8 cellular contexts compared by ENCODE assay signal in the genomic region with DNA sequence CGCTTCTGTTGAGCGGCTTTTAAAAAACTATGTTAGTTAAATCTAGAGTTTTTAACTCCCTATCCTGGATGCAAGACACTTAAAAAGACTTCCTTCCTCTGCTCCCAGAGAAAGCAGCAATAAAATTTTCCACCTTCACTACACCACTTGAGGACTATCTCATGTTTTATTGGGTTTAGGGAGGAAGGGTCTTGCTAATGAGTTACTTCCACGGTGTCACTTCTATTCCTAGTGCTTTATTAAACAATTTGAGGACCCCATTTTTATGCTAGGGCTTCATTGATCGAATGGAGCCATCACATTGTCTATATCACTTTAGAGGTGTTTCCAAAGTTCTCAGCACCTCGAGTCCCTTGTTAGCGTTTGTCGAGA. TPM values are rescaled to one million over a fixed set of nuclear protein-coding genes. Genes with fewer than 3 reads are reported as not detected.
DNase-seq lines count a peak whose midpoint lies in the region; ATAC-seq and TF ChIP-seq lines count a peak whose summit lies in the region.

No MANE protein-coding gene starts in this region.

- H3K27me3 ChIP-seq in adrenal gland: no peaks in the 10 kb centered on the region
- no peaks in the 10 kb centered on the region for H3K27me3 ChIP-seq in left lung
- no peaks in the 10 kb centered on the region for H3K27me3 ChIP-seq in testis

- ATAC-seq in left lung: no peak
- no peak for ATAC-seq in HG02970 (IDR thresholded peaks at IDR 0.05; ENCODE audit: low FRiP score, unreplicated experiment)
- no peak for ATAC-seq in GM19452 (IDR thresholded peaks at IDR 0.05; ENCODE audit: unreplicated experiment)

- 18 to 30% (median 24%) methylated on average over 7 of the region's 7 CpGs for WGBS in adrenal gland, 4 donors
- 12 to 20% methylated on average over 7 of the region's 7 CpGs for WGBS in testis, 2 donors

- DNase-seq in activated CD4-positive, alpha-beta T cell treated with anti-CD3 and anti-CD28 coated beads, Interleukin-2, amount 10 ng/mL, durations not matched to agents 7 days and 5 days: no peak
- no peak for DNase-seq in activated CD4-positive, alpha-beta T cell treated with anti-CD3 and anti-CD28 coated beads for 48 hours
- DNase-seq in adrenal gland: no peak
- DNase-seq in left lung: no peak
- no peak for DNase-seq in testis
- no peak for DNase-seq in NCI-H1694 (lab: John Stamatoyannopoulos, UW)

- no peak for TF ChIP-seq CTCF in adrenal gland (IDR thresholded peaks at IDR 0.05)
- TF ChIP-seq CTCF in left lung (IDR thresholded peaks at IDR 0.05): no peak
- no peak for TF ChIP-seq CTCF in testis (IDR thresholded peaks at IDR 0.05)

- CTCF ChIA-PET in activated CD4-positive, alpha-beta T cell treated with anti-CD3 and anti-CD28 coated beads, Interleukin-2, amount 10 ng/mL, durations not matched to agents 7 days and 5 days (lab: Charles Lee): no interaction called here

- peak overlapping the region; percentile 84 for H3K27ac Mint-ChIP-seq in activated CD4-positive, alpha-beta T cell treated with anti-CD3 and anti-CD28 coated beads, Interleukin-2, amount 10 ng/mL, durations not matched to agents 7 days and 5 days

- POLR2A ChIA-PET in activated CD4-positive, alpha-beta T cell treated with anti-CD3 and anti-CD28 coated beads, Interleukin-2, amount 10 ng/mL, durations not matched to agents 7 days and 5 days (lab: Charles Lee): interaction anchor here (1.0 kb wide), 1 partner anchor 29 kb away, joined by 4 read pairs; no protein-coding TSS in a partner anchor

- no peaks in the 10 kb centered on the region for H3K9me3 Mint-ChIP-seq in activated CD4-positive, alpha-beta T cell treated with anti-CD3 and anti-CD28 coated beads, Interleukin-2, amount 10 ng/mL, durations not matched to agents 7 days and 5 days

- peaks cover 2% of the 10 kb centered on the region for H3K27me3 Mint-ChIP-seq in activated CD4-positive, alpha-beta T cell treated with anti-CD3 and anti-CD28 coated beads, Interleukin-2, amount 10 ng/mL, durations not matched to agents 7 days and 5 days

- H3K9me3 ChIP-seq in adrenal gland (replicated peaks in 1 of 3): no peaks in the 10 kb centered on the region
- H3K9me3 ChIP-seq in left lung: no peaks in the 10 kb centered on the region
- H3K9me3 ChIP-seq in testis: no peaks in the 10 kb centered on the region

- H3K27ac ChIP-seq in adrenal gland (peak overlapping the region; percentile 31 to 89 (median 65)), left lung (peak overlapping the region; percentile 96 to 97), testis (peak overlapping the region; percentile 31 to 86)

- H3K36me3 ChIP-seq in adrenal gland (replicated peaks in 1 of 2) (no peaks in the 10 kb centered on the region), left lung (no peaks in the 10 kb centered on the region), testis (ENCODE audit: low read depth, missing control alignments) (no peaks in the 10 kb centered on the region)

- H3K4me1 ChIP-seq in adrenal gland (replicated peaks in 1 of 2): peaks cover 10 to 21% of the 10 kb centered on the region in 2 donors
- peaks cover 21 to 28% of the 10 kb centered on the region in 2 donors for H3K4me1 ChIP-seq in left lung
- peaks cover 18% of the 10 kb centered on the region for H3K4me1 ChIP-seq in testis

- peak overlapping the region; percentile 82 for H3K4me3 Mint-ChIP-seq in activated CD4-positive, alpha-beta T cell treated with anti-CD3 and anti-CD28 coated beads, Interleukin-2, amount 10 ng/mL, durations not matched to agents 7 days and 5 days

- TF ChIP-seq POLR2A in adrenal gland (IDR thresholded peaks at IDR 0.05) (no peak), testis (IDR thresholded peaks at IDR 0.05) (no peak)

- H3K4me3 ChIP-seq in adrenal gland (peak overlapping the region in 3 of 4 donors; percentile 33 to 94 (median 86)), left lung (peak overlapping the region; percentile 68 to 81), testis (peak overlapping the region; percentile 76 to 78)

- H3K4me1 Mint-ChIP-seq in activated CD4-positive, alpha-beta T cell treated with anti-CD3 and anti-CD28 coated beads, Interleukin-2, amount 10 ng/mL, durations not matched to agents 7 days and 5 days: peaks cover 33% of the 10 kb centered on the region

- no peaks in the 10 kb centered on the region for H3K36me3 Mint-ChIP-seq in activated CD4-positive, alpha-beta T cell treated with anti-CD3 and anti-CD28 coated beads, Interleukin-2, amount 10 ng/mL, durations not matched to agents 7 days and 5 days (ENCODE audit: low read depth)

- intact Hi-C loops in adrenal gland (cut with DNase I): no loop called here
- intact Hi-C loops in left lung (cut with DNase I): no loop called here
- intact Hi-C loops in testis (cut with DNase I; ENCODE audit: low total_unique reads): no loop called here

RNA-seq across cellular contexts. Expression of gene STIM2, which starts 3.7 kb away (rescaled TPM):
- total RNA-seq in activated CD4-positive, alpha-beta T cell treated with anti-CD3 and anti-CD28 coated beads, Interleukin-2, amount 10 ng/mL, durations not matched to agents 7 days and 5 days: 10 to 100 TPM; 56.2 to 61.0 TPM
- total RNA-seq in adrenal gland (10 to 100 TPM in 7 of 8 donors, 1 to 10 TPM in 1; 7.5 to 21.4 (median 17.3) TPM), left lung (10 to 100 TPM; 29.1 to 37.6 TPM), testis (10 to 100 TPM; 29.4 to 35.0 TPM)
- polyA plus RNA-seq in adrenal gland (10 to 100 TPM; 11.0 to 12.7 (median 11.7) TPM), testis (ENCODE audit: insufficient read depth, low read depth, low replicate concordance) (14.3 TPM)
